ENCODE assay signal across 22 cellular contexts in genomic region chr19:48246101-48246500, GRCh38. TPM values are rescaled to one million over a fixed set of nuclear protein-coding genes. Genes with fewer than 3 reads are reported as not detected.
A peak's percentile ranks its signal among the peaks of the same experiment; 100 is the strongest.
DNase-seq lines count a peak whose midpoint lies in the region; ATAC-seq and TF ChIP-seq lines count a peak whose summit lies in the region.
"Had no signal": no experiment of that assay in that cellular context is flagged by ENCODE, and none has a peak within 500 bp of the region (broad histone marks: within the 10 kb centered on the region; RNA-seq: fewer than 3 reads in every experiment).

No MANE protein-coding gene starts in this region.

- H3K36me3 ChIP-seq in effector memory CD4-positive, alpha-beta T cell (ENCODE audit: control insufficient read depth, insufficient read depth, low read length): peaks cover 17% of the 10 kb centered on the region
- peaks cover 10 to 27% (median 17%) of the 10 kb centered on the region in 5 donors for H3K36me3 ChIP-seq in subcutaneous abdominal adipose tissue (ENCODE audit: control insufficient read depth in 5 of 5, insufficient read depth in 5 of 5, low read length in 5 of 5)

- H3K4me3 Mint-ChIP-seq in activated naive CD4-positive, alpha-beta T cell treated with anti-CD3 and anti-CD28 coated beads, Interleukin-2, amount 10 ng/mL, durations not matched to agents 7 days and 5 days: peak overlapping the region; percentile 27

- peak overlapping the region; percentile 77 for H3K4me3 ChIP-seq in NB4 (ENCODE audit: low read depth, low read length)
- no peak overlapping the region for H3K4me3 ChIP-seq in effector memory CD4-positive, alpha-beta T cell (ENCODE audit: insufficient read depth, low read depth, low read length, poor library complexity, severe bottlenecking)
- no peak overlapping the region for H3K4me3 ChIP-seq in subcutaneous abdominal adipose tissue (ENCODE audit: low read depth in 1 of 5, low read length in 5 of 5)
- H3K4me3 ChIP-seq: upper lobe of right lung had no signal

- H3K27ac Mint-ChIP-seq in activated naive CD4-positive, alpha-beta T cell treated with anti-CD3 and anti-CD28 coated beads, Interleukin-2, amount 10 ng/mL, durations not matched to agents 7 days and 5 days: peak overlapping the region; percentile 22
- H3K27ac Mint-ChIP-seq in activated naive CD4-positive, alpha-beta T cell treated with anti-CD3 and anti-CD28 coated beads, Interleukin-2, amount 50 U/mL, for 72 hours: no peak overlapping the region

- DNase-seq in activated naive CD4-positive, alpha-beta T cell treated with anti-CD3 and anti-CD28 coated beads, Interleukin-2, amount 10 ng/mL, durations not matched to agents 7 days and 5 days: no peak
- no peak for DNase-seq in activated naive CD4-positive, alpha-beta T cell treated with anti-CD3 and anti-CD28 coated beads, Interleukin-2, amount 50 U/mL, for 72 hours (ENCODE audit: low spot score in 2 of 2)
- DNase-seq in NB4 (ENCODE audit: low read depth) (no peak), middle frontal gyrus (ENCODE audit: extremely low spot score, low spot score) (no peak)
- no peak for DNase-seq in effector memory CD4-positive, alpha-beta T cell
- no peak for DNase-seq in activated effector memory CD4-positive, alpha-beta T cell treated with anti-CD3 and anti-CD28 coated beads, Interleukin-2, amount 50 U/mL, for 16 hours
- DNase-seq: COR-L47; dermis blood vessel endothelial cell; H7; left colon; MV-4-11; NCI-H2081; NCI-H510A; nucleus accumbens; right cardiac atrium; stimulated activated CD4-positive, alpha-beta T cell treated with anti-CD3 and anti-CD28 coated beads, Interleukin-15, amount 100 ng/mL, for 24 hours; stimulated activated naive CD4-positive, alpha-beta T cell; upper lobe of right lung had no signal

- H3K9me3 ChIP-seq in effector memory CD4-positive, alpha-beta T cell (ENCODE audit: control insufficient read depth, low read length): no peaks in the 10 kb centered on the region
- no peaks in the 10 kb centered on the region for H3K9me3 ChIP-seq in subcutaneous abdominal adipose tissue (ENCODE audit: control insufficient read depth in 5 of 5, low read length in 5 of 5)
- H3K9me3 ChIP-seq: upper lobe of right lung had no signal

- peaks cover 34% of the 10 kb centered on the region for H3K4me1 ChIP-seq in effector memory CD4-positive, alpha-beta T cell (ENCODE audit: control insufficient read depth, insufficient read depth, low read length, poor library complexity, severe bottlenecking)
- peaks cover 0 to 49% (median 14%) of the 10 kb centered on the region in 5 donors for H3K4me1 ChIP-seq in subcutaneous abdominal adipose tissue (ENCODE audit: control insufficient read depth in 5 of 5, insufficient read depth in 5 of 5, low read length in 5 of 5)

- H3K27me3 Mint-ChIP-seq in activated naive CD4-positive, alpha-beta T cell treated with anti-CD3 and anti-CD28 coated beads, Interleukin-2, amount 10 ng/mL, durations not matched to agents 7 days and 5 days: no peaks in the 10 kb centered on the region

- TF ChIP-seq CTCF in NB4 (IDR thresholded peaks at IDR 0.05; ENCODE audit: low read depth, low read length): no peak

- peaks cover 68% of the 10 kb centered on the region for H3K4me1 Mint-ChIP-seq in activated naive CD4-positive, alpha-beta T cell treated with anti-CD3 and anti-CD28 coated beads, Interleukin-2, amount 10 ng/mL, durations not matched to agents 7 days and 5 days

- no peaks in the 10 kb centered on the region for H3K9me3 Mint-ChIP-seq in activated naive CD4-positive, alpha-beta T cell treated with anti-CD3 and anti-CD28 coated beads, Interleukin-2, amount 10 ng/mL, durations not matched to agents 7 days and 5 days
- no peaks in the 10 kb centered on the region for H3K9me3 Mint-ChIP-seq in activated naive CD4-positive, alpha-beta T cell treated with anti-CD3 and anti-CD28 coated beads, Interleukin-2, amount 50 U/mL, for 72 hours

- CTCF ChIA-PET in activated naive CD4-positive, alpha-beta T cell treated with anti-CD3 and anti-CD28 coated beads, Interleukin-2, amount 10 ng/mL, durations not matched to agents 7 days and 5 days (lab: Charles Lee): no interaction called here

- peak overlapping the region; percentile 24 for H3K27ac ChIP-seq in effector memory CD4-positive, alpha-beta T cell (ENCODE audit: insufficient read depth, low read length, poor library complexity, severe bottlenecking)
- H3K27ac ChIP-seq in subcutaneous abdominal adipose tissue (ENCODE audit: low read depth, low read length): peak overlapping the region; percentile 13
- H3K27ac ChIP-seq: HL-60, upper lobe of right lung had no signal

- H3K9ac ChIP-seq in subcutaneous abdominal adipose tissue (ENCODE audit: low read length in 5 of 5): no peak overlapping the region

- peaks cover 67% of the 10 kb centered on the region for H3K36me3 Mint-ChIP-seq in activated naive CD4-positive, alpha-beta T cell treated with anti-CD3 and anti-CD28 coated beads, Interleukin-2, amount 10 ng/mL, durations not matched to agents 7 days and 5 days
- peaks cover 14 to 39% of the 10 kb centered on the region in 2 donors for H3K36me3 Mint-ChIP-seq in activated naive CD4-positive, alpha-beta T cell treated with anti-CD3 and anti-CD28 coated beads, Interleukin-2, amount 50 U/mL, for 72 hours

- no peak for TF ChIP-seq POLR2A in NB4 (IDR thresholded peaks at IDR 0.05; ENCODE audit: extremely low read depth, insufficient read length)

- no peaks in the 10 kb centered on the region for H3K27me3 ChIP-seq in effector memory CD4-positive, alpha-beta T cell (replicated peaks; ENCODE audit: control insufficient read depth, insufficient read depth, low read length, poor library complexity, severe bottlenecking)
- H3K27me3 ChIP-seq in subcutaneous abdominal adipose tissue (ENCODE audit: control insufficient read depth in 5 of 5, insufficient read depth in 4 of 5, low read length in 5 of 5): no peaks in the 10 kb centered on the region
- H3K27me3 ChIP-seq: upper lobe of right lung had no signal

- no peak for ATAC-seq in activated naive CD4-positive, alpha-beta T cell treated with anti-CD3 and anti-CD28 coated beads, Interleukin-2, amount 50 U/mL, for 72 hours
- no peak for ATAC-seq in HG03175 (IDR thresholded peaks at IDR 0.05; ENCODE audit: unreplicated experiment)
- ATAC-seq: right cardiac atrium, upper lobe of right lung had no signal

RNA-seq across cellular contexts. Expression of gene CARD8, which starts 9.6 kb away (rescaled TPM):
- 100 to 1,000 TPM in 1 of 2 donors, 10 to 100 TPM in 1; 99.5 to 147 TPM for total RNA-seq in activated naive CD4-positive, alpha-beta T cell treated with anti-CD3 and anti-CD28 coated beads, Interleukin-2, amount 50 U/mL, for 72 hours

RNA-seq across cellular contexts. Expression of gene ZNF114, which starts 23.8 kb away (rescaled TPM):
- total RNA-seq in activated naive CD4-positive, alpha-beta T cell treated with anti-CD3 and anti-CD28 coated beads, Interleukin-2, amount 50 U/mL, for 72 hours: under 1 TPM in 1 of 2 donors, not detected in 1; 0.31 TPM
- total RNA-seq: mononuclear cell had no signal
